ENCODE assay signal across 13 cellular contexts in genomic region chr1:3890389-3891328, GRCh38. TPM values are rescaled to one million over a fixed set of nuclear protein-coding genes. Genes with fewer than 3 reads are reported as not detected.
DNase-seq lines count a peak whose midpoint lies in the region; ATAC-seq, FAIRE-seq and TF ChIP-seq lines count a peak whose summit lies in the region.
"Had no signal": no experiment of that assay in that cellular context is flagged by ENCODE, and none has a peak within 500 bp of the region (broad histone marks: within the 10 kb centered on the region; RNA-seq: fewer than 3 reads in every experiment).

No MANE protein-coding gene starts in this region.

- H4K20me1 ChIP-seq in BLaER1: peaks cover 58% of the 10 kb centered on the region

- intact Hi-C loops in kidney (cut with DNase I): no loop called here

- no peaks in the 10 kb centered on the region for H3K36me3 Mint-ChIP-seq in T-helper 17 cell (ENCODE audit: low read depth)

- ATAC-seq in T-helper 17 cell (peak; percentile 75), GM21786 (IDR thresholded peaks at IDR 0.05; ENCODE audit: unreplicated experiment) (no peak)
- ATAC-seq: psoas muscle had no signal

- peaks cover 9% of the 10 kb centered on the region for H3K4me1 Mint-ChIP-seq in T-helper 17 cell

- peak overlapping the region; percentile 46 for H3K4me2 ChIP-seq in BLaER1

- in situ Hi-C loops in GM13977 (cut with MboI; ENCODE audit: low pct_unique_long_range_greater_than_20kb, low sequenced_read_pairs, unreplicated experiment): no loop called here

- no peaks in the 10 kb centered on the region for H3K27me3 ChIP-seq in BLaER1

- peak; percentile 56 for DNase-seq in GM13977 (ENCODE audit: low spot score)
- no peak for DNase-seq in T-helper 17 cell
- peak; percentile 56 for DNase-seq in kidney
- no peak for DNase-seq in H4 (ENCODE audit: low spot score)
- no peak for DNase-seq in SIG-M5 (lab: John Stamatoyannopoulos, UW)
- DNase-seq in stimulated activated CD8-positive, alpha-beta memory T cell treated with anti-CD3 and anti-CD28 coated beads, Interleukin-4, amount 100 ng/mL, for 48 hours: no peak
- DNase-seq: Karpas-422, left ventricle myocardium inferior, NCI-H226, SHP77 had no signal

- peak overlapping the region; percentile 67 for H3K4me3 Mint-ChIP-seq in T-helper 17 cell

- 0 out of 2 replicates have a peak overlapping the region, but pooled peaks have one; percentile 1 for H3K27ac ChIP-seq in BLaER1
- no peak overlapping the region for H3K27ac ChIP-seq in kidney (ENCODE audit: low read depth in 2 of 2, low read length in 2 of 2)
- H3K27ac ChIP-seq: left ventricle myocardium inferior, psoas muscle had no signal

- H3K27ac Mint-ChIP-seq in T-helper 17 cell: peak overlapping the region; percentile 77

- H3K27me3 Mint-ChIP-seq in T-helper 17 cell: no peaks in the 10 kb centered on the region

- H3K36me3 ChIP-seq in BLaER1 (peaks cover 86% of the 10 kb centered on the region), kidney (ENCODE audit: control insufficient read depth in 1 of 2, insufficient read depth in 2 of 2, low read length in 2 of 2) (peaks cover 14 to 26% of the 10 kb centered on the region in 2 donors)

- H3K9me3 ChIP-seq in BLaER1 (no peaks in the 10 kb centered on the region), T-helper 17 cell (ENCODE audit: control insufficient read depth, low read length, poor library complexity, severe bottlenecking) (no peaks in the 10 kb centered on the region), kidney (ENCODE audit: control insufficient read depth in 1 of 2, low read length in 2 of 2) (no peaks in the 10 kb centered on the region)
- H3K9me3 ChIP-seq: left ventricle myocardium inferior, psoas muscle had no signal

- TF ChIP-seq CTCF in GM13977 (IDR thresholded peaks at IDR 0.05; ENCODE audit: extremely low read depth, insufficient read depth, missing control alignments): no peak
- TF ChIP-seq CTCF in kidney (IDR thresholded peaks at IDR 0.05; ENCODE audit: borderline replicate concordance, extremely low read depth, insufficient read depth): no peak

- no peak for FAIRE-seq in kidney (lab: Jason Lieb, UNC)

- peak overlapping the region; percentile 6; the same call in 1 of the 2 replicates for H3K9ac ChIP-seq in BLaER1
- no peak overlapping the region for H3K9ac ChIP-seq in kidney (ENCODE audit: low read length in 2 of 2)

- peaks cover 29% of the 10 kb centered on the region for H3K4me1 ChIP-seq in BLaER1
- no peaks in the 10 kb centered on the region for H3K4me1 ChIP-seq in kidney (ENCODE audit: control insufficient read depth in 1 of 2, insufficient read depth in 1 of 2, low read depth in 1 of 2, low read length in 2 of 2)

- H3K4me3 ChIP-seq in BLaER1 (no peak overlapping the region), kidney (ENCODE audit: low read length in 2 of 2) (no peak overlapping the region)
- H3K4me3 ChIP-seq: left ventricle myocardium inferior, psoas muscle had no signal

RNA-seq across cellular contexts. Expression of gene C1orf174, which starts 9.4 kb away (rescaled TPM):
- total RNA-seq in T-helper 17 cell (10 to 100 TPM; 13.5 to 16.4 TPM), kidney (16.8 TPM)
- 15.9 TPM for polyA plus RNA-seq in kidney (ENCODE audit: insufficient read depth, low read depth, low replicate concordance)
- 46.3 and 49.3 TPM in 2 replicates for total RNA-seq in H4 (2014; rRNA removed; shearing (Covaris generic))

RNA-seq across cellular contexts. Expression of gene DFFB, which starts 33.4 kb away (rescaled TPM):
- total RNA-seq in T-helper 17 cell (10 to 100 TPM; 14.9 to 15.3 TPM), kidney (8.2 TPM)
- polyA plus RNA-seq in kidney (ENCODE audit: insufficient read depth, low read depth, low replicate concordance): 5.6 TPM
- total RNA-seq in H4 (2014; rRNA removed; shearing (Covaris generic)): 5.8 and 7.7 TPM in 2 replicates

RNA-seq across cellular contexts. Expression of gene CEP104, which starts 33.6 kb away (rescaled TPM):
- total RNA-seq in T-helper 17 cell: 10 to 100 TPM; 33.0 to 34.6 TPM
- total RNA-seq in kidney: 51.2 TPM
- 11.1 TPM for polyA plus RNA-seq in kidney (ENCODE audit: insufficient read depth, low read depth, low replicate concordance)
- 13.1 and 23.5 TPM in 2 replicates for total RNA-seq in H4 (2014; rRNA removed; shearing (Covaris generic))

Comparison
In these comparisons a context has a peak if more than half of its experiments do, and no peak if none do; other contexts are left out.
1. DNase-seq: peak in GM13977 (single experiment) and kidney (single experiment); none in T-helper 17 cell (0 of 3), H4 (single experiment), SIG-M5 (single experiment) and stimulated activated CD8-positive, alpha-beta memory T cell treated with anti-CD3 and anti-CD28 coated beads, Interleukin-4, amount 100 ng/mL, for 48 hours (single experiment).